1 cellular context compared by ENCODE assay signal in genomic region chr4:108762559-108763225, GRCh38.
TF ChIP-seq lines count a peak whose summit lies in the region.

Gene ETNPPL (minus strand): TSS chr4:108763053. CDS start chr4:108762898, 155 bp downstream.

TF ChIP-seq in HepG2, 621 proteins besides CTCF, POLR2A, EP300 and RAD21 (continued from another document and continues in another):
- no peak for TF ChIP-seq ZNF256 (CRISPR knock-in tag; conservative IDR thresholded peaks at IDR 0.05)
- TF ChIP-seq SP140L (CRISPR knock-in tag; IDR thresholded peaks at IDR 0.05; ENCODE audit: borderline replicate concordance): no peak
- no peak for TF ChIP-seq SMAD3 (CRISPR knock-in tag; IDR thresholded peaks at IDR 0.05)
- TF ChIP-seq ZNF510 (CRISPR knock-in tag; IDR thresholded peaks at IDR 0.05; ENCODE audit: low read depth): no peak
- TF ChIP-seq MTF2 (CRISPR knock-in tag; IDR thresholded peaks at IDR 0.05; ENCODE audit: borderline replicate concordance): 0 out of 2 replicates have a peak, but pooled peaks have one; percentile 71
- TF ChIP-seq ZFY (CRISPR knock-in tag; IDR thresholded peaks at IDR 0.05): peak; percentile 61; the same call in 1 of the 2 replicates
- TF ChIP-seq JARID2 (CRISPR knock-in tag; IDR thresholded peaks at IDR 0.05; ENCODE audit: insufficient replicate concordance): no peak
- no peak for TF ChIP-seq ZSCAN20 (CRISPR knock-in tag; IDR thresholded peaks at IDR 0.05; ENCODE audit: borderline replicate concordance)
- no peak for TF ChIP-seq ADNP (CRISPR knock-in tag; IDR thresholded peaks at IDR 0.05)
- TF ChIP-seq ZSCAN12 (CRISPR knock-in tag; IDR thresholded peaks at IDR 0.05): no peak
- 0 out of 2 replicates have a peak, but pooled peaks have one; percentile 28 for TF ChIP-seq ZNF556 (CRISPR knock-in tag; IDR thresholded peaks at IDR 0.05; ENCODE audit: borderline replicate concordance)
- TF ChIP-seq NR2C2 (CRISPR knock-in tag; IDR thresholded peaks at IDR 0.05; ENCODE audit: borderline replicate concordance): peak; percentile 44; the same call in 1 of the 2 replicates
- no peak for TF ChIP-seq ZNF660 (CRISPR knock-in tag; IDR thresholded peaks at IDR 0.05; ENCODE audit: borderline replicate concordance, low read depth)
- no peak for TF ChIP-seq PRDM4 (CRISPR knock-in tag; IDR thresholded peaks at IDR 0.05; ENCODE audit: borderline replicate concordance)
- no peak for TF ChIP-seq AHR (CRISPR knock-in tag; IDR thresholded peaks at IDR 0.05)
- peak; percentile 27; the same call in 1 of the 2 replicates for TF ChIP-seq ZNF574 (CRISPR knock-in tag; IDR thresholded peaks at IDR 0.05)
- TF ChIP-seq ZNF761 (CRISPR knock-in tag; conservative IDR thresholded peaks at IDR 0.05): peak; percentile 50; the same call in 1 of the 2 replicates
- TF ChIP-seq MAFG (CRISPR knock-in tag; IDR thresholded peaks at IDR 0.05): no peak
- TF ChIP-seq ZNF839 (CRISPR knock-in tag; IDR thresholded peaks at IDR 0.05; ENCODE audit: borderline replicate concordance): 0 out of 2 replicates have a peak, but pooled peaks have one; percentile 68
- no peak for TF ChIP-seq ZMAT5 (CRISPR knock-in tag; IDR thresholded peaks at IDR 0.05; ENCODE audit: borderline replicate concordance, low read depth)
- TF ChIP-seq IRF2 (CRISPR knock-in tag; IDR thresholded peaks at IDR 0.05): no peak
- TF ChIP-seq ZBTB3 (CRISPR knock-in tag; IDR thresholded peaks at IDR 0.05; ENCODE audit: borderline replicate concordance, low read depth): no peak
- TF ChIP-seq MTA1 (CRISPR knock-in tag; IDR thresholded peaks at IDR 0.05; ENCODE audit: borderline replicate concordance): peak; percentile 87; the same call in 1 of the 2 replicates
- TF ChIP-seq ARNT (IDR thresholded peaks at IDR 0.05): no peak
- TF ChIP-seq PREB (CRISPR knock-in tag; IDR thresholded peaks at IDR 0.05): no peak
- TF ChIP-seq SRF (IDR thresholded peaks at IDR 0.05; ENCODE audit: low read depth, low read length): no peak
- 0 out of 2 replicates have a peak, but pooled peaks have one; percentile 26 for TF ChIP-seq ZNF12 (CRISPR knock-in tag; IDR thresholded peaks at IDR 0.05)
- TF ChIP-seq ZNF280B (CRISPR knock-in tag; IDR thresholded peaks at IDR 0.05; ENCODE audit: borderline replicate concordance): peak; percentile 72; the same call in 1 of the 2 replicates
- TF ChIP-seq TBX3 (IDR thresholded peaks at IDR 0.05; ENCODE audit: borderline replicate concordance): 0 out of 2 replicates have a peak, but pooled peaks have one; percentile 11
- no peak for TF ChIP-seq CHD2 (IDR thresholded peaks at IDR 0.05; ENCODE audit: low read depth, low read length)
- peak; percentile 59; the same call in 1 of the 2 replicates for TF ChIP-seq HDAC1 (CRISPR knock-in tag; IDR thresholded peaks at IDR 0.05)
- no peak for TF ChIP-seq ZNF614 (CRISPR knock-in tag; IDR thresholded peaks at IDR 0.05; ENCODE audit: borderline replicate concordance)
- 0 out of 2 replicates have a peak, but pooled peaks have one; percentile 23 for TF ChIP-seq ZNF124 (CRISPR knock-in tag; IDR thresholded peaks at IDR 0.05)
- TF ChIP-seq ZNF513 (CRISPR knock-in tag; conservative IDR thresholded peaks at IDR 0.05): no peak
- no peak; the same call in 1 of the 2 replicates for TF ChIP-seq HOXA3 (CRISPR knock-in tag; IDR thresholded peaks at IDR 0.05)
- TF ChIP-seq ZBTB26 (CRISPR knock-in tag; IDR thresholded peaks at IDR 0.05; ENCODE audit: borderline replicate concordance): no peak
- no peak for TF ChIP-seq NFE2L1 (CRISPR knock-in tag; IDR thresholded peaks at IDR 0.05; ENCODE audit: borderline replicate concordance)
- no peak for TF ChIP-seq ZNF296 (CRISPR knock-in tag; conservative IDR thresholded peaks at IDR 0.05)
- TF ChIP-seq ZNF740 (CRISPR knock-in tag; IDR thresholded peaks at IDR 0.05): no peak
- TF ChIP-seq HES4 (CRISPR knock-in tag; IDR thresholded peaks at IDR 0.05; ENCODE audit: borderline replicate concordance): no peak; the same call in 1 of the 2 replicates
- TF ChIP-seq MYNN (CRISPR knock-in tag; IDR thresholded peaks at IDR 0.05; ENCODE audit: low read depth): no peak
- TF ChIP-seq MXD4 (CRISPR knock-in tag; IDR thresholded peaks at IDR 0.05): no peak
- TF ChIP-seq ZNF780A (CRISPR knock-in tag; IDR thresholded peaks at IDR 0.05): no peak
- TF ChIP-seq ZBTB49 (CRISPR knock-in tag; IDR thresholded peaks at IDR 0.05; ENCODE audit: borderline replicate concordance): no peak
- TF ChIP-seq CREBL2 (CRISPR knock-in tag; IDR thresholded peaks at IDR 0.05; ENCODE audit: borderline replicate concordance): no peak
- TF ChIP-seq SKIL (CRISPR knock-in tag; IDR thresholded peaks at IDR 0.05; ENCODE audit: borderline replicate concordance): no peak
- no peak for TF ChIP-seq ZNF224 (CRISPR knock-in tag; IDR thresholded peaks at IDR 0.05)
- no peak for TF ChIP-seq ZNF10 (CRISPR knock-in tag; IDR thresholded peaks at IDR 0.05; ENCODE audit: borderline replicate concordance, low read depth)
- no peak for TF ChIP-seq ZBTB21 (CRISPR knock-in tag; IDR thresholded peaks at IDR 0.05)
- no peak for TF ChIP-seq ZNF24 (IDR thresholded peaks at IDR 0.05)
- TF ChIP-seq ARNTL (CRISPR knock-in tag; IDR thresholded peaks at IDR 0.05): 0 out of 2 replicates have a peak, but pooled peaks have one; percentile 42
- peak; percentile 69; the same call in 1 of the 2 replicates for TF ChIP-seq ZMYM2 (CRISPR knock-in tag; IDR thresholded peaks at IDR 0.05)
- TF ChIP-seq ZNF101 (CRISPR knock-in tag; IDR thresholded peaks at IDR 0.05; ENCODE audit: borderline replicate concordance, low read depth): no peak
- no peak for TF ChIP-seq ZNF136 (CRISPR knock-in tag; IDR thresholded peaks at IDR 0.05; ENCODE audit: low read depth)
